ENCODE assay signal across 28 cellular contexts in genomic region chr20:54059691-54060364, GRCh38. TPM values are rescaled to one million over a fixed set of nuclear protein-coding genes. Genes with fewer than 3 reads are reported as not detected.
"Had no signal": no experiment of that assay in that cellular context is flagged by ENCODE, and none has a peak within 500 bp of the region (broad histone marks: within the 10 kb centered on the region; RNA-seq: fewer than 3 reads in every experiment).

No MANE protein-coding gene starts in this region.

- H3K9ac ChIP-seq: parathyroid adenoma had no signal

- FAIRE-seq: endothelial cell of umbilical vein, islet of Langerhans had no signal

- H3K79me2 ChIP-seq: hepatocyte, parathyroid adenoma had no signal

- ATAC-seq: foreskin keratinocyte; gastroesophageal sphincter; heart left ventricle; left cardiac atrium; lower lobe of right lung; natural killer cell treated with Interleukin-12 subunit alpha and Interleukin-12 subunit beta and Interleukin-15 and Interleukin-18, amount 100 ng/mL, for 72 hours; sciatic nerve had no signal

- H3K4me3 Mint-ChIP-seq: naive B cell; natural killer cell treated with Interleukin-12 subunit alpha and Interleukin-12 subunit beta and Interleukin-15 and Interleukin-18, amount 100 ng/mL, for 72 hours; neural crest cell had no signal

- H3K4me3 ChIP-seq: coronary artery, esophagus muscularis mucosa, gastroesophageal sphincter, heart left ventricle, hepatocyte, left ventricle myocardium inferior, lower lobe of right lung, stomach, thyroid gland had no signal

- H3K27me3 ChIP-seq: esophagus muscularis mucosa, gastroesophageal sphincter, hepatocyte, neutrophil, stomach, thyroid gland had no signal

- H3K27me3 Mint-ChIP-seq: naive B cell; natural killer cell treated with Interleukin-12 subunit alpha and Interleukin-12 subunit beta and Interleukin-15 and Interleukin-18, amount 100 ng/mL, for 72 hours; progenitor cell of endocrine pancreas had no signal

- DNase-seq: dermis blood vessel endothelial cell; effector memory CD4-positive, alpha-beta T cell; foreskin keratinocyte; heart left ventricle; left cardiac atrium; left ventricle myocardium inferior; lower lobe of right lung; naive B cell; stimulated activated CD4-positive, alpha-beta T cell treated with anti-CD3 and anti-CD28 coated beads, Interleukin-4, amount 100 ng/mL, for 4 hours; stimulated activated naive CD4-positive, alpha-beta T cell; stomach; thyroid gland; trophoblast cell had no signal

- H3K9me3 ChIP-seq: esophagus muscularis mucosa, gastroesophageal sphincter, heart left ventricle, left ventricle myocardium inferior, lower lobe of right lung, neutrophil, stomach, thyroid gland had no signal

- H3K9me3 Mint-ChIP-seq: natural killer cell treated with Interleukin-12 subunit alpha and Interleukin-12 subunit beta and Interleukin-15 and Interleukin-18, amount 100 ng/mL, for 72 hours; neural crest cell had no signal

- H2AFZ ChIP-seq: hepatocyte, parathyroid adenoma had no signal

- H3K36me3 Mint-ChIP-seq: naive B cell; natural killer cell treated with Interleukin-12 subunit alpha and Interleukin-12 subunit beta and Interleukin-15 and Interleukin-18, amount 100 ng/mL, for 72 hours had no signal

- H3K4me1 ChIP-seq: lower lobe of right lung, parathyroid adenoma, thyroid gland had no signal

- H3K27ac ChIP-seq: coronary artery, esophagus muscularis mucosa, foreskin keratinocyte, gastroesophageal sphincter, heart left ventricle, hepatocyte, left ventricle myocardium inferior, lower lobe of right lung, neutrophil, parathyroid adenoma, stomach, thyroid gland had no signal

- H3K36me3 ChIP-seq: esophagus muscularis mucosa, gastroesophageal sphincter, heart left ventricle, left ventricle myocardium inferior, lower lobe of right lung, neutrophil, thyroid gland had no signal

- H3K27ac Mint-ChIP-seq: natural killer cell treated with Interleukin-12 subunit alpha and Interleukin-12 subunit beta and Interleukin-15 and Interleukin-18, amount 100 ng/mL, for 72 hours; progenitor cell of endocrine pancreas had no signal

- H3K4me2 ChIP-seq: hepatocyte had no signal

RNA-seq across cellular contexts. Expression of gene BCAS1, which starts 10.6 kb away (rescaled TPM):
- total RNA-seq: dermis blood vessel endothelial cell, endothelial cell of umbilical vein, foreskin keratinocyte, heart left ventricle, left cardiac atrium, left ventricle myocardium inferior, neural crest cell, osteoblast, subcutaneous adipose tissue had no signal
- polyA plus RNA-seq: endothelial cell of umbilical vein, fibroblast of lung, foreskin keratinocyte, heart left ventricle had no signal
